In the genomic region with DNA sequence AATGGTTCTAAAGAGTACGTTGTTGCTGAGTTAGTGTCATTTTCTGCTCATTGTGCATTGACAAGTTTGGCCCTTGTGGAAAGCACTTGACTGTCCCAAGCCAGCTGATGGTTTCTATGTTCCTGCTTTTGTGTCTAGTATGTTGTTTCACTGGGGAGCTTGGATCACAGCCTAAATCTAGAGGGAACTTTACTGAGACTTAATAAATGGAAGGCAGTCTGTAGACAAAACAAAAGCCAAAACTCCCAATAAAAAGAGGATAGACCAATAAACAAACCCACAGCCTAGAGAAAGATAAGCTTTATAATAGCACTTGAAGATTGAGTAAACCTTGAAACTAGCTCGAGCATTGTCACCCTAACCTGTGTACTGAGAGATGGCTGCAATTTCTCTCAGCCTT, we compare ENCODE assay signal across 24 cellular contexts.
DNase-seq lines count a peak whose midpoint lies in the region; ATAC-seq, FAIRE-seq and TF ChIP-seq lines count a peak whose summit lies in the region.
"Had no signal": no experiment of that assay in that cellular context is flagged by ENCODE, and none has a peak within 500 bp of the region (broad histone marks: within the 10 kb centered on the region; RNA-seq: fewer than 3 reads in every experiment).

No MANE protein-coding gene starts in this region.

- H3K27ac Mint-ChIP-seq in T-helper 17 cell, result no peak overlapping the region
- H3K27ac Mint-ChIP-seq: CD14-positive monocyte; CD4-positive, alpha-beta T cell; CD8-positive, alpha-beta memory T cell; HFFc6 had no signal

- H3K36me3 Mint-ChIP-seq in T-helper 17 cell (ENCODE audit: low read depth), result no peaks in the 10 kb centered on the region
- H3K36me3 Mint-ChIP-seq: CD14-positive monocyte; CD8-positive, alpha-beta memory T cell had no signal

- peaks cover 82% of the 10 kb centered on the region for H3K27me3 Mint-ChIP-seq in T-helper 17 cell

- H3K9me2 ChIP-seq in PC-3 (replicated peaks; ENCODE audit: low read length), result no peaks in the 10 kb centered on the region

- no peaks in the 10 kb centered on the region for H3K4me1 ChIP-seq in PC-3 (ENCODE audit: insufficient read depth, low read length)
- H3K4me1 ChIP-seq: A549; BE2C; BLaER1 treated with 17β-estradiol and CSF1 and Interleukin-3, amounts not matched to agents 10 nM and 100 nM; HAP-1 had no signal

- H3K4me3 ChIP-seq in LNCaP clone FGC (ENCODE audit: low read depth, low read length) (no peak overlapping the region), PC-3 (ENCODE audit: low read length) (no peak overlapping the region)
- H3K4me3 ChIP-seq: A549; BLaER1 treated with 17β-estradiol and CSF1 and Interleukin-3, amounts not matched to agents 10 nM and 100 nM; HAP-1 had no signal

- no TSS peak for BruUV-seq in PC-3 (replicated peaks; lab: Mats Ljungman, UMichigan)

- FAIRE-seq in endometrium (lab: Jason Lieb, UNC), result peak; percentile 90
- FAIRE-seq: A549, D721Med, G401.6, GM12892, H54 had no signal

- no peak overlapping the region for H3K27ac ChIP-seq in PC-3 (ENCODE audit: low read length)
- H3K27ac ChIP-seq: A549; BLaER1 treated with 17β-estradiol and CSF1 and Interleukin-3, amounts not matched to agents 10 nM and 100 nM had no signal

- CTCF ChIA-PET in PC-3 (lab: Charles Lee), result no interaction called here

- H3K4me2 ChIP-seq in PC-3 (ENCODE audit: low read length), result no peak overlapping the region
- H3K4me2 ChIP-seq: A549; BLaER1 treated with 17β-estradiol and CSF1 and Interleukin-3, amounts not matched to agents 10 nM and 100 nM had no signal

- H3K4me1 Mint-ChIP-seq in T-helper 17 cell, result no peaks in the 10 kb centered on the region
- H3K4me1 Mint-ChIP-seq: CD14-positive monocyte; CD8-positive, alpha-beta memory T cell had no signal

- H3K9me3 ChIP-seq in T-helper 17 cell (ENCODE audit: control insufficient read depth, low read length, poor library complexity, severe bottlenecking), result no peaks in the 10 kb centered on the region
- H3K9me3 ChIP-seq in PC-3 (ENCODE audit: low read length), result no peaks in the 10 kb centered on the region
- H3K9me3 ChIP-seq: A549; BE2C; BLaER1 treated with 17β-estradiol and CSF1 and Interleukin-3, amounts not matched to agents 10 nM and 100 nM; HAP-1 had no signal

- H2AFZ ChIP-seq in PC-3 (ENCODE audit: low read length), result no peak overlapping the region

- H4K20me1 ChIP-seq in PC-3 (ENCODE audit: low read length), result no peaks in the 10 kb centered on the region
- H4K20me1 ChIP-seq: BLaER1 treated with 17β-estradiol and CSF1 and Interleukin-3, amounts not matched to agents 10 nM and 100 nM had no signal

- no peak overlapping the region for H3K4me3 Mint-ChIP-seq in T-helper 17 cell
- H3K4me3 Mint-ChIP-seq: CD14-positive monocyte; CD4-positive, alpha-beta T cell; CD8-positive, alpha-beta memory T cell; HFFc6 had no signal

- no peaks in the 10 kb centered on the region for H3F3A ChIP-seq in PC-3 (ENCODE audit: low read length, unreplicated experiment)

- no peaks in the 10 kb centered on the region for H3K27me3 ChIP-seq in PC-3 (ENCODE audit: low read length)
- H3K27me3 ChIP-seq: BE2C; BLaER1 treated with 17β-estradiol and CSF1 and Interleukin-3, amounts not matched to agents 10 nM and 100 nM had no signal

- TF ChIP-seq CTCF in LNCaP clone FGC (IDR thresholded peaks at IDR 0.05; ENCODE audit: control insufficient read depth, extremely low read depth, insufficient read depth) (no peak), PC-3 (conservative IDR thresholded peaks at IDR 0.05; ENCODE audit: low read depth, low read length) (no peak)

- intact Hi-C loops in PC-3 (cut with micrococcal nuclease), result no loop called here

- no peaks in the 10 kb centered on the region for H3K36me3 ChIP-seq in PC-3 (ENCODE audit: low read depth, low read length)
- H3K36me3 ChIP-seq: BE2C; BLaER1 treated with 17β-estradiol and CSF1 and Interleukin-3, amounts not matched to agents 10 nM and 100 nM; HAP-1 had no signal

- DNase-seq in DMS79 (lab: John Stamatoyannopoulos, UW), result peak; percentile 5
- peak; percentile 63 for DNase-seq in LNCaP clone FGC (ENCODE audit: low read depth)
- DNase-seq in T-helper 17 cell, result no peak
- no peak for DNase-seq in PC-3
- DNase-seq in germinal center (ENCODE audit: low spot score), result no peak
- DNase-seq: 8988T; ACHN; AML-193; BE2C; CD4-positive, alpha-beta T cell; CD8-positive, alpha-beta memory T cell; DMS 273 treated with DMSO at 0.1 percent for 48 hours; DND-41; GOT3; HFFc6 had no signal

- H3K79me2 ChIP-seq in PC-3 (ENCODE audit: low read length), result no peaks in the 10 kb centered on the region

- no peak overlapping the region for H3K9ac ChIP-seq in PC-3 (ENCODE audit: low read length)
- H3K9ac ChIP-seq: BLaER1 treated with 17β-estradiol and CSF1 and Interleukin-3, amounts not matched to agents 10 nM and 100 nM had no signal

- POLR2A ChIA-PET in PC-3 (lab: Charles Lee; ENCODE audit: unreplicated experiment), result no interaction called here

- ATAC-seq in T-helper 17 cell, result no peak
- ATAC-seq in PC-3, result no peak
- ATAC-seq: A549 had no signal

Comparison
In these comparisons a context has a peak if more than half of its experiments do, and no peak if none do; other contexts are left out.
1. DNase-seq: peak in DMS79 (single experiment) and LNCaP clone FGC (single experiment); none in T-helper 17 cell (0 of 3), PC-3 (single experiment) and germinal center (single experiment).